Comparison of ENCODE assay signal across 24 cellular contexts in genomic region chr16:65713409-65713808, GRCh38.
"Had no signal": no experiment of that assay in that cellular context is flagged by ENCODE, and none has a peak within 500 bp of the region (broad histone marks: within the 10 kb centered on the region; RNA-seq: fewer than 3 reads in every experiment).

No MANE protein-coding gene starts in this region.

- H3K36me3 ChIP-seq: gastroesophageal sphincter, lower lobe of right lung, thyroid gland, upper lobe of right lung had no signal

- H3K9me3 ChIP-seq: gastroesophageal sphincter, lower lobe of right lung, thyroid gland, upper lobe of right lung had no signal

- H3K27me3 Mint-ChIP-seq: activated CD8-positive, alpha-beta memory T cell treated with anti-CD3 and anti-CD28 coated beads, Interleukin-2, amount 10 ng/mL, durations not matched to agents 7 days and 5 days; activated CD8-positive, alpha-beta T cell treated with anti-CD3 and anti-CD28 coated beads for 36 hours had no signal

- DNase-seq: activated CD4-positive, alpha-beta T cell treated with anti-CD3 and anti-CD28 coated beads, Interleukin-2, amount 10 ng/mL, durations not matched to agents 7 days and 5 days; activated CD4-positive, CD25-positive, alpha-beta regulatory T cell treated with anti-CD3 and anti-CD28 coated beads, Interleukin-2, amount 50 U/mL, for 72 hours; activated CD8-positive, alpha-beta memory T cell treated with anti-CD3 and anti-CD28 coated beads, Interleukin-2, amount 10 ng/mL, durations not matched to agents 7 days and 5 days; activated CD8-positive, alpha-beta T cell treated with anti-CD3 and anti-CD28 coated beads for 36 hours; activated effector memory CD4-positive, alpha-beta T cell treated with anti-CD3 and anti-CD28 coated beads, Interleukin-2, amount 50 U/mL, for 16 hours; activated naive CD4-positive, alpha-beta T cell treated with anti-CD3 and anti-CD28 coated beads, Interleukin-2, amount 50 U/mL, for 16 hours; activated naive CD8-positive, alpha-beta T cell treated with anti-CD3 and anti-CD28 coated beads, Interleukin-2, amount 50 U/mL, for 24 hours; activated T-cell treated with anti-CD3 and anti-CD28 coated beads for 4 hours; cerebellar nuclear complex; head of caudate nucleus; hypothalamus; immature natural killer cell; lower lobe of right lung; naive thymus-derived CD8-positive, alpha-beta T cell; stimulated activated CD4-positive, alpha-beta T cell treated with anti-CD3 and anti-CD28 coated beads, Interleukin-4, amount 100 ng/mL, for 4 hours; substantia nigra; thyroid gland; upper lobe of right lung had no signal

- H3K27me3 ChIP-seq: thyroid gland, upper lobe of right lung had no signal

- H3K9me3 Mint-ChIP-seq: activated CD4-positive, alpha-beta T cell treated with anti-CD3 and anti-CD28 coated beads, Interleukin-2, amount 10 ng/mL, durations not matched to agents 7 days and 5 days; activated CD8-positive, alpha-beta T cell treated with anti-CD3 and anti-CD28 coated beads for 36 hours; activated naive CD8-positive, alpha-beta T cell treated with anti-CD3 and anti-CD28 coated beads, Interleukin-2, amount 50 U/mL, for 24 hours; T-helper 2 cell treated with Interferon-gamma antibody and Interleukin-4, amounts not matched to agents 5 μg/mL and 100 μg/mL, for 36 hours had no signal

- H3K4me3 ChIP-seq: coronary artery, gastroesophageal sphincter, lower lobe of right lung, thyroid gland, upper lobe of right lung had no signal

- H3K4me1 ChIP-seq: gastroesophageal sphincter, lower lobe of right lung, thyroid gland, upper lobe of right lung had no signal

- H3K36me3 Mint-ChIP-seq: activated CD8-positive, alpha-beta memory T cell treated with anti-CD3 and anti-CD28 coated beads, Interleukin-2, amount 10 ng/mL, durations not matched to agents 7 days and 5 days; immature natural killer cell; naive thymus-derived CD8-positive, alpha-beta T cell had no signal

- H3K4me1 Mint-ChIP-seq: activated CD4-positive, alpha-beta T cell treated with anti-CD3 and anti-CD28 coated beads, Interleukin-2, amount 10 ng/mL, durations not matched to agents 7 days and 5 days; activated CD8-positive, alpha-beta memory T cell treated with anti-CD3 and anti-CD28 coated beads, Interleukin-2, amount 10 ng/mL, durations not matched to agents 7 days and 5 days; activated naive CD8-positive, alpha-beta T cell treated with anti-CD3 and anti-CD28 coated beads, Interleukin-2, amount 50 U/mL, for 24 hours; immature natural killer cell had no signal

- H3K27ac ChIP-seq: coronary artery, gastroesophageal sphincter, lower lobe of right lung, thyroid gland, upper lobe of right lung, VCaP had no signal

- H3K4me3 Mint-ChIP-seq: activated CD4-positive, alpha-beta T cell treated with anti-CD3 and anti-CD28 coated beads, Interleukin-2, amount 10 ng/mL, durations not matched to agents 7 days and 5 days; activated CD8-positive, alpha-beta memory T cell treated with anti-CD3 and anti-CD28 coated beads, Interleukin-2, amount 10 ng/mL, durations not matched to agents 7 days and 5 days; activated CD8-positive, alpha-beta T cell treated with anti-CD3 and anti-CD28 coated beads for 36 hours; activated naive CD8-positive, alpha-beta T cell treated with anti-CD3 and anti-CD28 coated beads, Interleukin-2, amount 50 U/mL, for 24 hours; immature natural killer cell; naive thymus-derived CD8-positive, alpha-beta T cell; stimulated activated naive CD8-positive, alpha-beta T cell treated with anti-CD3 and anti-CD28 coated beads, Interleukin-15, Interleukin-2, amounts not matched to agents 100 ng/mL and 50 ng/mL, for 24 hours; T-helper 2 cell treated with Interferon-gamma antibody and Interleukin-4, amounts not matched to agents 5 μg/mL and 100 μg/mL, for 36 hours had no signal

- H3K27ac Mint-ChIP-seq: activated CD4-positive, alpha-beta T cell treated with anti-CD3 and anti-CD28 coated beads, Interleukin-2, amount 10 ng/mL, durations not matched to agents 7 days and 5 days; activated CD8-positive, alpha-beta memory T cell treated with anti-CD3 and anti-CD28 coated beads, Interleukin-2, amount 10 ng/mL, durations not matched to agents 7 days and 5 days; activated CD8-positive, alpha-beta T cell treated with anti-CD3 and anti-CD28 coated beads for 36 hours; activated naive CD8-positive, alpha-beta T cell treated with anti-CD3 and anti-CD28 coated beads, Interleukin-2, amount 50 U/mL, for 24 hours; immature natural killer cell; naive thymus-derived CD8-positive, alpha-beta T cell; progenitor cell of endocrine pancreas; stimulated activated naive CD8-positive, alpha-beta T cell treated with anti-CD3 and anti-CD28 coated beads, Interleukin-15, Interleukin-2, amounts not matched to agents 100 ng/mL and 50 ng/mL, for 24 hours; T-helper 2 cell treated with Interferon-gamma antibody and Interleukin-4, amounts not matched to agents 5 μg/mL and 100 μg/mL, for 36 hours had no signal
